Comparison of ENCODE assay signal across 8 cellular contexts in genomic region chr17:75033346-75034235, GRCh38. TPM values are rescaled to one million over a fixed set of nuclear protein-coding genes. Genes with fewer than 3 reads are reported as not detected.
DNase-seq lines count a peak whose midpoint lies in the region; ATAC-seq, FAIRE-seq and TF ChIP-seq lines count a peak whose summit lies in the region.

No MANE protein-coding gene starts in this region.

- no peaks in the 10 kb centered on the region for H3K4me1 ChIP-seq in smooth muscle cell (ENCODE audit: low read depth)

- peaks cover 13% of the 10 kb centered on the region for H3F3A ChIP-seq in smooth muscle cell (ENCODE audit: low read depth)

- peak overlapping the region; percentile 69 for H3K4me3 ChIP-seq in smooth muscle cell

- H4K20me1 ChIP-seq in smooth muscle cell (ENCODE audit: low read depth) = no peaks in the 10 kb centered on the region

- H2AFZ ChIP-seq in smooth muscle cell (ENCODE audit: low read depth) = peak overlapping the region; percentile 63

- peak overlapping the region; percentile 87 for H3K27ac ChIP-seq in smooth muscle cell (ENCODE audit: low read depth)

- no peaks in the 10 kb centered on the region for H3K27me3 ChIP-seq in smooth muscle cell (ENCODE audit: low read depth)

- no peaks in the 10 kb centered on the region for H3K9me3 ChIP-seq in smooth muscle cell (replicated peaks; ENCODE audit: low read depth)

- peak overlapping the region; percentile 21 for H3K9ac ChIP-seq in smooth muscle cell (ENCODE audit: low read depth)

- no peaks in the 10 kb centered on the region for H3K79me2 ChIP-seq in smooth muscle cell (ENCODE audit: low read depth)

- ATAC-seq in HG03175 (IDR thresholded peaks at IDR 0.05; ENCODE audit: unreplicated experiment) (peak; percentile 27), GM18861 (IDR thresholded peaks at IDR 0.05; ENCODE audit: unreplicated experiment) (no peak)

- no peaks in the 10 kb centered on the region for H3K36me3 ChIP-seq in smooth muscle cell (ENCODE audit: low read depth)

- TF ChIP-seq CTCF in smooth muscle cell (IDR thresholded peaks at IDR 0.05; ENCODE audit: borderline replicate concordance, insufficient read depth, poor library complexity, severe bottlenecking) = no peak

- DNase-seq in GM18507 (ENCODE audit: extremely low spot score, insufficient read length, low read depth) (peak; percentile 53), NCI-H345 (lab: John Stamatoyannopoulos, UW) (peak; percentile 97), iris pigment epithelial cell (ENCODE audit: low read depth) (peak; percentile 89), smooth muscle cell (lab: John Stamatoyannopoulos, UW; ENCODE audit: unreplicated experiment) (peak; percentile 87)
- peak; percentile 97 for DNase-seq in activated CD4-positive, CD25-positive, alpha-beta regulatory T cell treated with anti-CD3 and anti-CD28 coated beads, Interleukin-2, amount 50 U/mL, for 72 hours
- DNase-seq in central memory CD4-positive, alpha-beta T cell = peak; percentile 79

- H3K4me2 ChIP-seq in smooth muscle cell = peak overlapping the region; percentile 82

- WGBS in smooth muscle cell (ENCODE audit: low lambda C conversion rate) = under 1% methylated on average over 36 of the region's 36 CpGs

- peak; percentile 75 for FAIRE-seq in GM18507 (lab: Jason Lieb, UNC)

RNA-seq across cellular contexts. Expression of gene ATP5PD, which starts 13.2 kb away (rescaled TPM):
- 233 and 309 TPM in 2 replicates for total RNA-seq in smooth muscle cell
- 318 and 321 TPM in 2 replicates for polyA plus RNA-seq in smooth muscle cell

RNA-seq across cellular contexts. Expression of gene KCTD2, which starts 13.4 kb away (rescaled TPM):
- total RNA-seq in smooth muscle cell = 18.2 and 27.3 TPM in 2 replicates
- polyA plus RNA-seq in smooth muscle cell = 11.1 and 12.7 TPM in 2 replicates

RNA-seq across cellular contexts. Expression of gene MRPL58, which starts 21.1 kb away (rescaled TPM):
- total RNA-seq in smooth muscle cell = 36.8 and 75.6 TPM in 2 replicates
- polyA plus RNA-seq in smooth muscle cell = 36.2 and 41.4 TPM in 2 replicates

RNA-seq across cellular contexts. Expression of gene CDR2L, which starts 46.2 kb away (rescaled TPM):
- total RNA-seq in smooth muscle cell = 35.9 and 40.7 TPM in 2 replicates
- 37.8 and 39.9 TPM in 2 replicates for polyA plus RNA-seq in smooth muscle cell

RNA-seq across cellular contexts. Expression of gene SLC16A5, which starts 54.2 kb away (rescaled TPM):
- total RNA-seq in smooth muscle cell = 11.1 and 17.1 TPM in 2 replicates
- polyA plus RNA-seq in smooth muscle cell = 19.5 and 22.0 TPM in 2 replicates
